In the genomic region with DNA sequence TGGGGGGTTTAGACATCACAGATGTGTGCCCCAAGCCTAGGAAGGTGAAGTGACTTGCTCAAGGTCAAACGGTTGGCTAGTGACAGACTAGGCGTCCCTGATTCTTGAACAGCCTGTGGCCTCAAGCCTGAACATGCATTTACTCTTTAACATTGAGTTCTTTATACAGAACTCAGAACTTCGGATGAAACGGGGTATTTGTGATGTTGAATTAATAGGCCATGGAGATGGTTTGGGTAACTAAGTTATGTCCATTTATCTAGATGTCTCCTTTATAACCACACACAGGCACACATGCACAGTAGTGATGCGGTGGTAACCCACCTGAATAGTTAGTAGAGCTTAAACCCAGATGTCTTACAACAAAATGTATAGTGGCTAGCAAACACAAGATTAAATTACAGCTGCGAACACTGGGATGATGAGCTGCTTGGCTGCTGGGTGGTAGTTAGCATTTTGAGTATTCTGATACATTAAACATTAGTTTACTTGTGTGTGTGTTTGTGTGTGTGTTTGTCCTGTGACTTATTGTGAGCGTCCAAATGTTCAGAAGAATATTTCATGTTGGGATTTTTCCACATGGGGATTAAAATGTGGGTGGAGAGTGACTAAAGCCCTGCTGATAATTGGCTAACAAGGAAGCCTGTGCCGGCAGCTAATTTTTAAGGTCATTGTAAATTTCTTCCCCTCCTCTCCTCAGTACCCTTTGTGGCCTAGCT, we compare ENCODE assay signal across 8 cellular contexts. TPM values are rescaled to one million over a fixed set of nuclear protein-coding genes. Genes with fewer than 3 reads are reported as not detected.
DNase-seq lines count a peak whose midpoint lies in the region; ATAC-seq and TF ChIP-seq lines count a peak whose summit lies in the region.

No MANE protein-coding gene starts in this region.

- H3K36me3 Mint-ChIP-seq in activated CD4-positive, alpha-beta T cell treated with anti-CD3 and anti-CD28 coated beads for 36 hours (ENCODE audit: low read depth): peaks cover 36% of the 10 kb centered on the region
- H3K36me3 Mint-ChIP-seq in activated T-helper 17 cell treated with anti-CD3 and anti-CD28 coated beads, Interleukin-2, amount 50 U/mL, for 72 hours (ENCODE audit: low read depth): peaks cover 54% of the 10 kb centered on the region

- no peak for TF ChIP-seq CTCF in stomach (IDR thresholded peaks at IDR 0.05)

- DNase-seq in activated CD4-positive, alpha-beta T cell treated with anti-CD3 and anti-CD28 coated beads for 36 hours: no peak
- DNase-seq in activated CD4-positive, alpha-beta T cell treated with anti-CD3 and anti-CD28 coated beads, Interleukin-2, amount 50 U/mL, for 1 hour: no peak
- no peak for DNase-seq in stomach

- no peaks in the 10 kb centered on the region for H3K9me3 ChIP-seq in iPS-20b (ENCODE audit: insufficient read depth, low read depth, low read length)
- H3K9me3 ChIP-seq in stomach: no peaks in the 10 kb centered on the region

- 35 to 45% (median 39%) methylated on average over 8 of the region's 8 CpGs for WGBS in stomach, 5 donors

- H3K9me3 Mint-ChIP-seq in activated CD4-positive, alpha-beta T cell treated with anti-CD3 and anti-CD28 coated beads for 36 hours (ENCODE audit: low read depth): no peaks in the 10 kb centered on the region
- no peaks in the 10 kb centered on the region for H3K9me3 Mint-ChIP-seq in activated T-helper 17 cell treated with anti-CD3 and anti-CD28 coated beads, Interleukin-2, amount 50 U/mL, for 72 hours

- H3K4me3 Mint-ChIP-seq in activated CD4-positive, alpha-beta T cell treated with anti-CD3 and anti-CD28 coated beads for 36 hours: peak overlapping the region; percentile 93
- H3K4me3 Mint-ChIP-seq in activated T-helper 17 cell treated with anti-CD3 and anti-CD28 coated beads, Interleukin-2, amount 50 U/mL, for 72 hours: peak overlapping the region; percentile 97

- H3K4me3 ChIP-seq in iPS-20b (ENCODE audit: low read length): peak overlapping the region; percentile 97
- H3K4me3 ChIP-seq in stomach: peak overlapping the region; percentile 91 to 95 (median 94)

- no peaks in the 10 kb centered on the region for H3K27me3 Mint-ChIP-seq in activated CD4-positive, alpha-beta T cell treated with anti-CD3 and anti-CD28 coated beads for 36 hours
- H3K27me3 Mint-ChIP-seq in activated T-helper 17 cell treated with anti-CD3 and anti-CD28 coated beads, Interleukin-2, amount 50 U/mL, for 72 hours: no peaks in the 10 kb centered on the region

- POLR2A ChIA-PET in activated CD4-positive, alpha-beta T cell treated with anti-CD3 and anti-CD28 coated beads for 36 hours (lab: Charles Lee): interaction anchor here (0.6 to 1.5 kb wide), 5 partner anchors 34 to 394 kb away, joined by 3 to 6 read pairs (median 3); no protein-coding TSS in a partner anchor

- H3K27ac Mint-ChIP-seq in activated CD4-positive, alpha-beta T cell treated with anti-CD3 and anti-CD28 coated beads for 36 hours: peak overlapping the region; percentile 98
- H3K27ac Mint-ChIP-seq in activated T-helper 17 cell treated with anti-CD3 and anti-CD28 coated beads, Interleukin-2, amount 50 U/mL, for 72 hours: peak overlapping the region; percentile 71

- H3K27me3 ChIP-seq in iPS-20b (ENCODE audit: insufficient read depth, low read length): peaks cover 13% of the 10 kb centered on the region
- H3K27me3 ChIP-seq in stomach: no peaks in the 10 kb centered on the region

- CTCF ChIA-PET in activated CD4-positive, alpha-beta T cell treated with anti-CD3 and anti-CD28 coated beads for 36 hours (lab: Charles Lee): interaction anchor here (1.0 to 2.7 kb wide), 12 partner anchors 12 to 441 kb away, joined by 3 to 17 read pairs (median 4); no protein-coding TSS in a partner anchor

- H3K36me3 ChIP-seq in iPS-20b (ENCODE audit: insufficient read depth, low read depth, low read length) (no peaks in the 10 kb centered on the region), stomach (no peaks in the 10 kb centered on the region)

- peaks cover 59% of the 10 kb centered on the region for H3K4me1 ChIP-seq in iPS-20b (ENCODE audit: insufficient read depth, low read length)
- peaks cover 48 to 75% (median 73%) of the 10 kb centered on the region in 4 donors for H3K4me1 ChIP-seq in stomach

- no peak for ATAC-seq in activated CD4-positive, alpha-beta T cell treated with anti-CD3 and anti-CD28 coated beads for 36 hours
- no peak for ATAC-seq in activated T-helper 17 cell treated with anti-CD3 and anti-CD28 coated beads, Interleukin-2, amount 50 U/mL, for 72 hours (replicated peaks)
- ATAC-seq in GM21786 (IDR thresholded peaks at IDR 0.05; ENCODE audit: unreplicated experiment) (no peak), GM21528 (IDR thresholded peaks at IDR 0.05; ENCODE audit: low FRiP score, unreplicated experiment) (no peak)
- ATAC-seq in activated CD4-positive, CD25-positive, alpha-beta regulatory T cell treated with anti-CD3 and anti-CD28 coated beads, Interleukin-2, amount 50 U/mL, for 24 hours: no peak

- no peak overlapping the region for H3K27ac ChIP-seq in iPS-20b (ENCODE audit: low read length)
- H3K27ac ChIP-seq in stomach: peak overlapping the region; percentile 97 to 100 (median 98)

- H3K4me1 Mint-ChIP-seq in activated CD4-positive, alpha-beta T cell treated with anti-CD3 and anti-CD28 coated beads for 36 hours: peaks cover 51% of the 10 kb centered on the region
- peaks cover 25% of the 10 kb centered on the region for H3K4me1 Mint-ChIP-seq in activated T-helper 17 cell treated with anti-CD3 and anti-CD28 coated beads, Interleukin-2, amount 50 U/mL, for 72 hours

- H3K9ac ChIP-seq in iPS-20b (ENCODE audit: low read depth, low read length): peak overlapping the region; percentile 91; the same call in 1 of the 2 replicates

- TF ChIP-seq EP300 in stomach (IDR thresholded peaks at IDR 0.05): no peak

- TF ChIP-seq POLR2A in stomach (IDR thresholded peaks at IDR 0.05): no peak

- intact Hi-C loops in activated CD4-positive, alpha-beta T cell treated with anti-CD3 and anti-CD28 coated beads for 36 hours (cut with DNase I, micrococcal nuclease): loop anchor here (5.0 kb wide), 10 partner anchors 182 to 1618 kb away; partner anchors contain the start of genes CD101 (in 1 of the 2), CD58 (in 1 of the 2), CSDE1 (in 1 of the 2) and TENT5C (in 1 of the 2)
- intact Hi-C loops in stomach (cut with DNase I; ENCODE audit: low total_unique reads): no loop called here

RNA-seq across cellular contexts. Expression of gene ATP1A1, which starts 2.3 kb away (rescaled TPM):
- 100 to 1,000 TPM; 247 to 257 TPM for total RNA-seq in activated CD4-positive, alpha-beta T cell treated with anti-CD3 and anti-CD28 coated beads for 36 hours
- 100 to 1,000 TPM; 206 to 244 TPM for total RNA-seq in activated T-helper 17 cell treated with anti-CD3 and anti-CD28 coated beads, Interleukin-2, amount 50 U/mL, for 72 hours
- 100 to 1,000 TPM; 103 to 576 (median 286) TPM for total RNA-seq in stomach
- polyA plus RNA-seq in stomach: 100 to 1,000 TPM in 2 of 3 donors, 10 to 100 TPM in 1; 49.9 to 210 (median 110) TPM
